In the genomic region with DNA sequence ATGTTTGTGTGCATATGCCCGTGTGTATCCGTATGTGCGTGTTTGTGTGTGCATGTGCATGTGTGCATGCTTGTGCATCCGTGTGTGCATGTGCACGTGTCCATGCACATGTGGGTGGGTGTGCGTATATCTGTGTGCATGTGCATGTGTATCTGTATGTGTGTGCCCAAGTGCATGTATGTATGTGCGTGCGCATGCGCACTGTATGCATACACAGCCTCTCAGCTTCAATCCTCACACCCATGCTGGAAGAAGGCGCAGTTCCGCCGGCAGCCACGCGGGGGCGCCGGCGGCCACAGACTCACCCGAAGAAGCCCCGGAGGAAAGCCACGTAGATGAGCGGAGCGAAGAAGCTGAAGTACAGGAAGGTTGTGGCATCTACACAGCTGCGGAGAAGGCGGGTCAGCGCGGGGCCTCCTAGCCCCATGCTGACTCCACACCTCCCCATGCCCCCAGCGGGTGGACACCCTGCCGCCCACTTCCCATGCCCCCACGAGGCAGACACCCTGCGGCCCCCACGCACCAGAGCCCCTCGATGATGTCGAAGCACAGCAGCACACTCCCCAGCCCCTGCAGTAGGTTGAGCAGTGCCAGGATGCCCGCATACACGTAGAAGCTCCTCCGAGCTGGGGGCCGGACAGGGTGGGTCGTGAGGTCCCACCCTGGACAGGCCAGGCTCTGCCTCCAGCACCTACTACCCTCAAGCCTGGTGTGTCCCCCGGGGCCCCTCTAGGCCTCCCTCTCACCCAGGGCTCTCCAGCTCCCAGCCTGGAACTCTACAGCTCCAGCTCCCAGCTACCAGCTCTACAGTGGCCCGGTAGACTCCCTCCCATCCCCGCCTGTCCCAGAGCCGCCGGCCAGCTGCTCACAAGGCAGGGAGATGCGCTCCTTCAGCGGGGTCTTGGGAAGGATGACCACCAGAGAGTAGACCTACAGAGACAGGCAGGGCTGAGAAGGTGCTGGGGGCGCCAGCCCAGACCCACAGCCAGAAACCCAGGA, we compare ENCODE assay signal across 8 cellular contexts. TPM values are rescaled to one million over a fixed set of nuclear protein-coding genes. Genes with fewer than 3 reads are reported as not detected.
DNase-seq lines count a peak whose midpoint lies in the region; ATAC-seq, FAIRE-seq and TF ChIP-seq lines count a peak whose summit lies in the region.

No MANE protein-coding gene starts in this region.

- TF ChIP-seq POLR2A in GM19193 (IDR thresholded peaks at IDR 0.05; ENCODE audit: extremely low read depth, insufficient read depth, insufficient read length) = peak; percentile 22

- dilution Hi-C loops in mammary epithelial cell (cut with HindIII; ENCODE audit: low sequenced_read_pairs) = no loop called here

- BruUV-seq in mammary epithelial cell (replicated peaks; lab: Mats Ljungman, UMichigan) = no TSS peak

- no peak overlapping the region for H3K4me3 ChIP-seq in mammary epithelial cell (replicated peaks in 1 of 3; ENCODE audit: insufficient read depth in 1 of 3, low read depth in 2 of 3, low read length in 3 of 3)
- no peak overlapping the region for H3K4me3 ChIP-seq in kidney (ENCODE audit: low read length in 2 of 2)

- peak; percentile 94 for DNase-seq in AML-193 (lab: John Stamatoyannopoulos, UW)
- DNase-seq in NCI-H345 treated with DMSO at 0.1 percent for 48 hours (lab: John Stamatoyannopoulos, UW; ENCODE audit: unreplicated experiment) = peak; percentile 27
- DNase-seq in activated CD4-positive, CD25-positive, alpha-beta regulatory T cell treated with anti-CD3 and anti-CD28 coated beads, Interleukin-2, amount 50 U/mL, for 16 hours (ENCODE audit: low read depth, low spot score) = peak; percentile 65
- peak; percentile 82 for DNase-seq in mammary epithelial cell
- peak; percentile 91 for DNase-seq in kidney
- peak; percentile 73 to 83 for DNase-seq in stimulated activated CD4-positive, alpha-beta T cell treated with anti-CD3 and anti-CD28 coated beads, Interleukin-1b, Interleukin-23, amount 100 ng/mL, for 4 hours (ENCODE audit: low read depth in 2 of 2)

- H3K27ac ChIP-seq in mammary epithelial cell (ENCODE audit: insufficient read depth, low read depth, low read length) (no peak overlapping the region), kidney (ENCODE audit: low read depth in 2 of 2, low read length in 2 of 2) (no peak overlapping the region)

- CTCF ChIA-PET in mammary epithelial cell (lab: Charles Lee; ENCODE audit: low non-redundant PET) = interaction anchor here (0.6 to 1.4 kb wide), 9 partner anchors 14 to 663 kb away, joined by 3 to 11 read pairs (median 5); no protein-coding TSS in a partner anchor

- WGBS in mammary epithelial cell (ENCODE audit: low coverage, missing lambda C conversion rate) = 70% methylated on average over 22 of the region's 46 CpGs

- peak; percentile 82 for ATAC-seq in HG03354 (IDR thresholded peaks at IDR 0.05; ENCODE audit: poor library complexity, severe bottlenecking, unreplicated experiment)

- in situ Hi-C loops in mammary epithelial cell (cut with MboI; ENCODE audit: low sequenced_read_pairs in 2 of 2) = no loop called here

- H3K4me2 ChIP-seq in mammary epithelial cell (ENCODE audit: insufficient read depth, low read depth, low read length) = no peak overlapping the region

- H3K9me3 ChIP-seq in mammary epithelial cell (replicated peaks; ENCODE audit: insufficient read depth, low read length) = no peaks in the 10 kb centered on the region
- H3K9me3 ChIP-seq in kidney (ENCODE audit: control insufficient read depth in 1 of 2, low read length in 2 of 2) = no peaks in the 10 kb centered on the region

- TF ChIP-seq CTCF in mammary epithelial cell (conservative IDR thresholded peaks at IDR 0.05 in 1 of 2, IDR thresholded peaks at IDR 0.05 in 1 of 2; ENCODE audit: extremely low read depth in 1 of 2, insufficient read depth in 1 of 2, low read depth in 1 of 2, low read length in 2 of 2) = peak; percentile 98 to 99
- TF ChIP-seq CTCF in kidney (IDR thresholded peaks at IDR 0.05; ENCODE audit: borderline replicate concordance, extremely low read depth, insufficient read depth) = peak; percentile 96

- H4K20me1 ChIP-seq in mammary epithelial cell (ENCODE audit: insufficient read depth, low read length) = peaks cover 3% of the 10 kb centered on the region

- no peaks in the 10 kb centered on the region for H3K27me3 ChIP-seq in mammary epithelial cell (ENCODE audit: insufficient read depth, low read length)

- H3K36me3 ChIP-seq in mammary epithelial cell (ENCODE audit: insufficient read depth, low read length) (peaks cover 20% of the 10 kb centered on the region), kidney (ENCODE audit: control insufficient read depth in 1 of 2, insufficient read depth in 2 of 2, low read length in 2 of 2) (peaks cover 7 to 12% of the 10 kb centered on the region in 2 donors)

- intact Hi-C loops in mammary epithelial cell (cut with micrococcal nuclease) (loop anchor here (1.0 to 5.0 kb wide), 4 partner anchors 15 to 396 kb away; a partner anchor contains a TSS), kidney (cut with DNase I) (no loop called here)

- peaks cover 25% of the 10 kb centered on the region for H3K79me2 ChIP-seq in mammary epithelial cell (ENCODE audit: insufficient read depth, low read length)

- H3K4me1 ChIP-seq in mammary epithelial cell (ENCODE audit: insufficient read depth, low read length) = peaks cover 3% of the 10 kb centered on the region
- H3K4me1 ChIP-seq in kidney (ENCODE audit: control insufficient read depth in 1 of 2, insufficient read depth in 1 of 2, low read depth in 1 of 2, low read length in 2 of 2) = peaks cover 0 to 3% of the 10 kb centered on the region in 2 donors

- no peak for FAIRE-seq in kidney (lab: Jason Lieb, UNC)

- H2AFZ ChIP-seq in mammary epithelial cell (ENCODE audit: low read depth, low read length) = no peak overlapping the region

- H3K9ac ChIP-seq in mammary epithelial cell (ENCODE audit: insufficient read depth, low read length) (no peak overlapping the region), kidney (ENCODE audit: low read length in 2 of 2) (no peak overlapping the region)

RNA-seq across cellular contexts. Expression of a gene that starts 15.4 kb away (rescaled TPM):
- total RNA-seq in mammary epithelial cell (10 to 100 TPM; 30.3 to 44.5 TPM), kidney (36.4 TPM)
- polyA plus RNA-seq in mammary epithelial cell (31.4 TPM), kidney (ENCODE audit: insufficient read depth, low read depth, low replicate concordance) (35.4 TPM)
- polyA minus RNA-seq in mammary epithelial cell = 28.9 TPM

RNA-seq across cellular contexts. Expression of a gene that starts 23.0 kb away (rescaled TPM):
- 10 to 100 TPM; 17.0 to 46.9 TPM for total RNA-seq in mammary epithelial cell
- 66.3 TPM for polyA plus RNA-seq in mammary epithelial cell
- 107 TPM for polyA minus RNA-seq in mammary epithelial cell
- total RNA-seq in kidney = 8.8 TPM
- 3.3 TPM for polyA plus RNA-seq in kidney (ENCODE audit: insufficient read depth, low read depth, low replicate concordance)

RNA-seq across cellular contexts. Expression of a gene that starts 53.8 kb away (rescaled TPM):
- total RNA-seq in mammary epithelial cell (1 to 10 TPM; 1.5 to 4.3 TPM), kidney (7.4 TPM)
- polyA plus RNA-seq in mammary epithelial cell (0.11 TPM), kidney (ENCODE audit: insufficient read depth, low read depth, low replicate concordance) (10.5 TPM)
- polyA minus RNA-seq in mammary epithelial cell = not detected

Comparison
In these comparisons a context has a peak if more than half of its experiments do, and no peak if none do; other contexts are left out.
1. DNase-seq: peak in every context shown above with its lines; median percentile 94 in AML-193; 91 in kidney; 82 in mammary epithelial cell; 78 in stimulated activated CD4-positive, alpha-beta T cell treated with anti-CD3 and anti-CD28 coated beads, Interleukin-1b, Interleukin-23, amount 100 ng/mL, for 4 hours; 65 in activated CD4-positive, CD25-positive, alpha-beta regulatory T cell treated with anti-CD3 and anti-CD28 coated beads, Interleukin-2, amount 50 U/mL, for 16 hours; 27 in NCI-H345 treated with DMSO at 0.1 percent for 48 hours.